Comparison of ENCODE assay signal across 23 cellular contexts in the genomic region with DNA sequence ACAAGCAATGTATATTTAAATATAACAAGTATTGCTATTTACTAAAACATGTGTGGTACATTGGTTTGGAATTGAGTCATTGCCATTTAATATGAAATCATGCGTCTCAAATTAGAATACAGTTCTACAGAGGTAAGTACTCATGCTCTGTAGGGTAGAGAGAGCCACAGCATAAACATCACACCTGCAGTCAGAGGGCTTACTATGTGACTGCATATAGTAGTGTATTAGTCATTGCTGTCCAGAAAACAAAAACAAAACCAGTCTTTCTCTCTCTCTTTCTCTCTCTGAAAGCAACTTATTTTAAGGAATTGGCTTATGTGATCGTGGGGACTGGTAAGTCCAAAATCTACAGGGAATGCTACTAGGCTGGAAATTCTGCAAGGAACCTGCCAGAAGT.
DNase-seq lines count a peak whose midpoint lies in the region; ATAC-seq, FAIRE-seq and TF ChIP-seq lines count a peak whose summit lies in the region.
"Had no signal": no experiment of that assay in that cellular context is flagged by ENCODE, and none has a peak within 500 bp of the region (broad histone marks: within the 10 kb centered on the region; RNA-seq: fewer than 3 reads in every experiment).

No MANE protein-coding gene starts in this region.

- no peaks in the 10 kb centered on the region for H3K79me2 ChIP-seq in K562 (ENCODE audit: control insufficient read depth, insufficient read depth, low read length)

- intact Hi-C loops in K562 (cut with micrococcal nuclease) (loop anchor here (5.0 kb wide), 2 partner anchors 61 to 171 kb away; no protein-coding TSS in a partner anchor), CD14-positive monocyte (cut with micrococcal nuclease) (no loop called here)

- no peaks in the 10 kb centered on the region for H3K4me1 ChIP-seq in K562 (replicated peaks in 1 of 2; ENCODE audit: control insufficient read depth in 2 of 2, insufficient read depth in 2 of 2, low read length in 2 of 2)
- H3K4me1 ChIP-seq: A549 had no signal

- DNase-seq in D721Med (ENCODE audit: insufficient read length, low spot score) (no peak), K562 (ENCODE audit: extremely low read depth in 1 of 4, low spot score in 3 of 4) (no peak), retina (no peak), CD14-positive monocyte (ENCODE audit: low spot score) (no peak)
- DNase-seq: AML-193; CD4-positive, alpha-beta memory T cell; DMS53; DND-41; EL; HCEC 1CT; Kasumi-1; KG1 had no signal

- FAIRE-seq in D721Med (lab: Jason Lieb, UNC) = peak; percentile 46
- no peak for FAIRE-seq in K562 (lab: Jason Lieb, UNC)
- FAIRE-seq: A549, GM12878, H54, HepG2 had no signal

- in situ Hi-C loops in K562 (cut with MboI) = no loop called here

- CTCF ChIA-PET in K562 (lab: Yijun Ruan, JAX; ENCODE audit: low intra/inter-chr PET ratio) = no interaction called here

- no peaks in the 10 kb centered on the region for H4K20me1 ChIP-seq in K562 (replicated peaks; ENCODE audit: control insufficient read depth, insufficient read depth, low read length)

- peak; percentile 56 for ATAC-seq in GM19351 (IDR thresholded peaks at IDR 0.05; ENCODE audit: unreplicated experiment)
- peak; percentile 48 for ATAC-seq in HG02798 (IDR thresholded peaks at IDR 0.05; ENCODE audit: poor library complexity, unreplicated experiment)
- ATAC-seq in K562 = no peak
- no peak for ATAC-seq in HG03378 (IDR thresholded peaks at IDR 0.05; ENCODE audit: unreplicated experiment)
- ATAC-seq: A549, GM12878, GM23338, HepG2 had no signal

- H3K27me3 ChIP-seq in K562 (ENCODE audit: control insufficient read depth in 2 of 2, insufficient read depth in 2 of 2, low read length in 2 of 2) = no peaks in the 10 kb centered on the region

- H3K27ac Mint-ChIP-seq in CD14-positive monocyte = no peak overlapping the region
- H3K27ac Mint-ChIP-seq: CD4-positive, alpha-beta memory T cell; GM23338; IgD-negative memory B cell had no signal

- H3K9me3 ChIP-seq in K562 (replicated peaks; ENCODE audit: control insufficient read depth, insufficient read depth, low read depth, low read length) = no peaks in the 10 kb centered on the region
- H3K9me3 ChIP-seq: A549 had no signal

- TF ChIP-seq CTCF in D721Med (IDR thresholded peaks at IDR 0.05; ENCODE audit: insufficient read depth, missing control alignments) (no peak), K562 (IDR thresholded peaks at IDR 0.05 in 2 of 3, conservative IDR thresholded peaks at IDR 0.05 in 1 of 3; ENCODE audit: insufficient read depth in 2 of 3, low read depth in 1 of 3, low read length in 3 of 3) (no peak), CD14-positive monocyte (IDR thresholded peaks at IDR 0.05) (no peak)

- TF ChIP-seq EP300 in K562 (IDR thresholded peaks at IDR 0.05; ENCODE audit: low read length) = no peak

- POLR2A ChIA-PET in K562 (lab: Yijun Ruan, JAX) = no interaction called here

- no peak overlapping the region for H3K4me3 ChIP-seq in K562
- H3K4me3 ChIP-seq: A549, GM12878, GM23338 had no signal

- no TSS peak for BruUV-seq in K562 (replicated peaks; lab: Mats Ljungman, UMichigan)

- TF ChIP-seq RAD21 in K562 (CRISPR knock-in tag; conservative IDR thresholded peaks at IDR 0.05 in 1 of 2, IDR thresholded peaks at IDR 0.05 in 1 of 2) = no peak

- peaks cover 0 to 4% (median 0%) of the 10 kb centered on the region in 7 donors for H3K9me3 Mint-ChIP-seq in CD14-positive monocyte
- H3K9me3 Mint-ChIP-seq: GM23338 had no signal

- no peak overlapping the region for H3K9ac ChIP-seq in K562 (ENCODE audit: insufficient read depth in 1 of 2, low read depth in 2 of 2, low read length in 2 of 2)

- no peaks in the 10 kb centered on the region for H3K9me1 ChIP-seq in K562 (ENCODE audit: control insufficient read depth, insufficient read depth, low read length)

- H3K36me3 Mint-ChIP-seq in CD14-positive monocyte = no peaks in the 10 kb centered on the region
- H3K36me3 Mint-ChIP-seq: CD4-positive, alpha-beta memory T cell; IgD-negative memory B cell had no signal

- H3K4me2 ChIP-seq in K562 (ENCODE audit: insufficient read depth, low read length) = no peak overlapping the region
- H3K4me2 ChIP-seq: A549, GM23338 had no signal

- H3K4me1 Mint-ChIP-seq in CD14-positive monocyte = no peaks in the 10 kb centered on the region
- H3K4me1 Mint-ChIP-seq: CD4-positive, alpha-beta memory T cell; IgD-negative memory B cell had no signal

- under 1% methylated on average over 2 of the region's 2 CpGs for WGBS in K562 (ENCODE audit: insufficient coverage, low coverage, missing lambda C conversion rate)

- H3K27ac ChIP-seq in K562 (ENCODE audit: extremely low read depth, low read depth, low read length) = no peak overlapping the region
- H3K27ac ChIP-seq: 22Rv1, A549, C4-2B had no signal

- H3K36me3 ChIP-seq in K562 (ENCODE audit: control insufficient read depth, insufficient read depth, low read length) = no peaks in the 10 kb centered on the region

- H2AFZ ChIP-seq in K562 (ENCODE audit: low read depth, low read length) = no peak overlapping the region
- H2AFZ ChIP-seq: GM23338 had no signal

- H3K27me3 Mint-ChIP-seq in CD14-positive monocyte (ENCODE audit: low read depth in 3 of 3) = peaks cover 0 to 2% (median 0%) of the 10 kb centered on the region in 3 donors
- H3K27me3 Mint-ChIP-seq: CD4-positive, alpha-beta memory T cell; IgD-negative memory B cell had no signal

- H3K4me3 Mint-ChIP-seq in CD14-positive monocyte = no peak overlapping the region
- H3K4me3 Mint-ChIP-seq: CD4-positive, alpha-beta memory T cell; GM23338; IgD-negative memory B cell had no signal

- TF ChIP-seq POLR2A in K562 (conservative IDR thresholded peaks at IDR 0.05) = no peak

TF ChIP-seq in K562, 482 proteins besides CTCF, POLR2A, EP300 and RAD21:
- TF ChIP-seq PHF8 (IDR thresholded peaks at IDR 0.05; ENCODE audit: borderline replicate concordance, low read length) (peak; percentile 15; the same call in 1 of the 2 replicates), CEBPG (CRISPR knock-in tag; IDR thresholded peaks at IDR 0.05) (no peak), CEBPG (tag; conservative IDR thresholded peaks at IDR 0.05 in 1 of 2, IDR thresholded peaks at IDR 0.05 in 1 of 2) (no peak)

Comparison
In these comparisons a context has a peak if more than half of its experiments do, and no peak if none do; other contexts are left out.
1. ATAC-seq: peak in GM19351 (single experiment) and HG02798 (single experiment); none in K562 (single experiment) and HG03378 (single experiment).